In the genomic region with DNA sequence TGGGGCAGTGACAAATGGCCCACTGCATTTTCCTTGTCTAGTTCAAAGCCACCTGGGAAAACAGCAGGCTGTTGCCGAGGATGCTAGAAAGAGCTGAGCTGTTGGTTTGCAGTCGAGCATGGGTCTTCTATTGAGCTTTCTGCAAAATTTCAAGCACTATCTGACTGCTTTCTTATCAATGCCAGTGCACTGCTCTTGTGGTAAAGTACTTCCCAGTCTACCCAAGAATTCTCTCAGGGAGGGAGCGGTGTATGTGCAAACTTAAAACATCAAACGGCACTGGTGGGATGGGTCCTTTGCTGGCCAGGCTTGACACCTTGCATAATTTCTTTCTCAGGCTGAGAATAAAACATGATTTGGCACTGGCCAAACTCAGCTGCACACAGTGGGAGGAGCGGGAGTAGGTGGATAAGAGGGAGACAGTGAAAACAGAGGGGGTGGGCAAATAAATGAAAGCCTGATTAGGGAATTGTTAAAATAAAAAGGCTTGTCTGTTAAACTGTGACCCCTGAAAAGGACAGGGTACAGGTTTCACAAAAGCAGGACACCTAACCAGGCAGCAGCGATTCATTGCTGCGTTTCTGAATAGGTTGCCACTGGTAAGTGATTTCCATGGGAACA, we compare ENCODE assay signal across 1 cellular context.
TF ChIP-seq lines count a peak whose summit lies in the region.

No MANE protein-coding gene starts in this region.

TF ChIP-seq in H1, 55 proteins besides CTCF, POLR2A, EP300 and RAD21:
- TF ChIP-seq YY1 (IDR thresholded peaks at IDR 0.05; ENCODE audit: low read depth, low read length) = no peak
- TF ChIP-seq EGR1 (IDR thresholded peaks at IDR 0.05; ENCODE audit: borderline replicate concordance, low read depth, low read length) = no peak
- TF ChIP-seq PHF8 (conservative IDR thresholded peaks at IDR 0.05; ENCODE audit: low read depth, low read length) = no peak
- no peak for TF ChIP-seq NANOG (IDR thresholded peaks at IDR 0.05; ENCODE audit: insufficient read depth, low read depth, low read length, poor library complexity, severe bottlenecking)
- TF ChIP-seq MAFK (IDR thresholded peaks at IDR 0.05; ENCODE audit: low read depth, low read length) = no peak
- TF ChIP-seq KDM1A (IDR thresholded peaks at IDR 0.05; ENCODE audit: borderline replicate concordance, low read length) = no peak
- TF ChIP-seq BCL11A (IDR thresholded peaks at IDR 0.05; ENCODE audit: low read depth in 2 of 2, low read length in 2 of 2) = no peak
- no peak for TF ChIP-seq CTBP2 (IDR thresholded peaks at IDR 0.05; ENCODE audit: borderline replicate concordance, insufficient read depth, insufficient read length, low read length)
- TF ChIP-seq CEBPB (IDR thresholded peaks at IDR 0.05; ENCODE audit: low read depth, low read length) = no peak
- no peak for TF ChIP-seq SRF (IDR thresholded peaks at IDR 0.05; ENCODE audit: low read depth, low read length)
- no peak for TF ChIP-seq NRF1 (IDR thresholded peaks at IDR 0.05; ENCODE audit: low read depth, low read length)
- no peak for TF ChIP-seq GABPA (IDR thresholded peaks at IDR 0.05; ENCODE audit: borderline replicate concordance, insufficient read depth, low read length)
- TF ChIP-seq TBP (IDR thresholded peaks at IDR 0.05; ENCODE audit: low read depth, low read length) = no peak
- TF ChIP-seq CREB1 (IDR thresholded peaks at IDR 0.05) = no peak
- no peak for TF ChIP-seq JUN (IDR thresholded peaks at IDR 0.05; ENCODE audit: low read depth, low read length)
